8 cellular contexts compared by ENCODE assay signal in the genomic region with DNA sequence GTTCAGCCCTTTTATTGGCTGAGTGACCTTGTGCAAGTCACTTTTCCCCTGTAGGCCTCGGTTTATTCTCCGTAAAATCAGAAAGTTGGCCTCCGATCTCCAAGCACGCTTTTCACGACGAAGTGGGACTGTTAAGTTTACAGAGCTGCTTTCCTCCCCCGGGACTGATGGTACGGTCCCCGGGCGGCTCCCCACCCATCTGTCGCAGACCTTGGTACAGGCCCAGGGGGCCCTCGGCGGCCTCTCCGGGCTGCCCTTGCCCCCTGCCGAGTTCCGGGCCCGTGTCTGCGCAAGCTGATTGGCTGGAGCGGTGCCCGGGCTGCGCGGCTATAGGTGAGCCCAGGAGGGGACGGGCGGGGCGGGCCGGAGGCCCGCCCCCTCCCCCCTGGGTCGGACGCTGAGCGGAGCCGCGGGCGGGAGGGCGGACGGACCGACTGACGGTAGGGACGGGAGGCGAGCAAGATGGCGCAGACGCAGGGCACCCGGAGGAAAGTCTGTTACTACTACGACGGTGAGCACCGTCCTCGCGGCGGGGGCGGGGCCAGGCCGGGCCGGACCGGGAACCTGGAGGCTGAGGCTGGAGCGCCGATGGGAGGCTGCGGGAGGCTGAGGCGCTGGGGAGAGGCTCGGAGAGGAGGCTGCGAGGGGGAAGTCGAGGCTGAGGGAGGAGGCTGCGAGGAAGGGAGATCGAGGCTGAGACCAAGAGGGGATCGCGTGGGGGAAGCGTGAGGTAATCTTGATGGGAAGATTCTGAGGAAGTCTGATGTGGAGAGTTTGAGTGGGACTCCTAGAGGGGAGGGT. TPM values are rescaled to one million over a fixed set of nuclear protein-coding genes. Genes with fewer than 3 reads are reported as not detected.
DNase-seq lines count a peak whose midpoint lies in the region; ATAC-seq, FAIRE-seq and TF ChIP-seq lines count a peak whose summit lies in the region.

A gene (plus strand): TSS at position 376 of the 801 bp plus-strand sequence. CDS start 87 bp downstream, at position 463.

- peak within 1 kb of the TSS; percentile 88 for H3K9ac ChIP-seq in Loucy (ENCODE audit: low read depth, low read length, poor library complexity, severe bottlenecking)

- no peaks in the 10 kb centered on the region for H3K9me2 ChIP-seq in Loucy (replicated peaks; ENCODE audit: low read depth, low read length)

- H3K4me1 Mint-ChIP-seq in activated T-helper 2 cell treated with anti-CD3 and anti-CD28 coated beads, Interferon-gamma antibody, Interleukin-2, Interleukin-4, amounts not matched to agents 10 μg/mL and 5 μg/mL and 100 μg/mL, durations not matched to agents 14 hours and 24 hours and 36 hours (ENCODE audit: low read depth), result peaks cover 34% of the 10 kb centered on the region
- peaks cover 37 to 44% of the 10 kb centered on the region in 2 donors for H3K4me1 Mint-ChIP-seq in natural killer cell

- H3K36me3 ChIP-seq in Loucy (ENCODE audit: insufficient read depth, low read length) (no peaks in the 10 kb centered on the region), RWPE2 (ENCODE audit: low read depth) (peaks cover 18% of the 10 kb centered on the region)

- H3K4me3 ChIP-seq in Loucy (ENCODE audit: low read length, poor library complexity, severe bottlenecking), result peak within 1 kb of the TSS; percentile 86
- H3K4me3 ChIP-seq in RWPE2 (ENCODE audit: severe bottlenecking), result peak within 1 kb of the TSS; percentile 92

- H3K9me3 Mint-ChIP-seq in activated T-helper 2 cell treated with anti-CD3 and anti-CD28 coated beads, Interferon-gamma antibody, Interleukin-2, Interleukin-4, amounts not matched to agents 10 μg/mL and 5 μg/mL and 100 μg/mL, durations not matched to agents 14 hours and 24 hours and 36 hours, result no peaks in the 10 kb centered on the region
- no peaks in the 10 kb centered on the region for H3K9me3 Mint-ChIP-seq in natural killer cell

- peak within 1 kb of the TSS; percentile 94 for H3K4me3 Mint-ChIP-seq in activated T-helper 2 cell treated with anti-CD3 and anti-CD28 coated beads, Interferon-gamma antibody, Interleukin-2, Interleukin-4, amounts not matched to agents 10 μg/mL and 5 μg/mL and 100 μg/mL, durations not matched to agents 14 hours and 24 hours and 36 hours (ENCODE audit: low read depth)
- H3K4me3 Mint-ChIP-seq in natural killer cell, result peak within 1 kb of the TSS; percentile 99

- TF ChIP-seq CTCF in Loucy (conservative IDR thresholded peaks at IDR 0.05; ENCODE audit: low read length), result no peak
- TF ChIP-seq CTCF in RWPE2 (IDR thresholded peaks at IDR 0.05; ENCODE audit: poor library complexity, severe bottlenecking), result no peak
- no peak for TF ChIP-seq CTCF in natural killer cell (IDR thresholded peaks at IDR 0.05)

- ATAC-seq in RWPE2 (ENCODE audit: low read depth), result peak; percentile 94
- peak; percentile 96 to 99 (median 97) for ATAC-seq in natural killer cell

- peak within 1 kb of the TSS; percentile 78 for H3K27ac ChIP-seq in RWPE2 (ENCODE audit: poor library complexity, severe bottlenecking)

- H3K4me1 ChIP-seq in Loucy (ENCODE audit: insufficient read depth, low read length, poor library complexity, severe bottlenecking) (peaks cover 46% of the 10 kb centered on the region), RWPE2 (ENCODE audit: insufficient read depth, poor library complexity, severe bottlenecking) (peaks cover 18% of the 10 kb centered on the region)

- no peaks in the 10 kb centered on the region for H3K9me3 ChIP-seq in Loucy (ENCODE audit: insufficient read depth, low read depth, low read length)
- H3K9me3 ChIP-seq in RWPE2 (ENCODE audit: severe bottlenecking), result no peaks in the 10 kb centered on the region

- H3K4me2 ChIP-seq in Loucy (ENCODE audit: low read depth, low read length, poor library complexity, severe bottlenecking), result peak within 1 kb of the TSS; percentile 77

- H3K27me3 ChIP-seq in Loucy (ENCODE audit: insufficient read depth, low read length, poor library complexity, severe bottlenecking), result no peaks in the 10 kb centered on the region
- H3K27me3 ChIP-seq in RWPE2 (ENCODE audit: insufficient read depth, poor library complexity, severe bottlenecking), result no peaks in the 10 kb centered on the region

- H3F3A ChIP-seq in Loucy (ENCODE audit: low read depth), result peaks cover 4% of the 10 kb centered on the region; the same call in 1 of the 2 replicates

- intact Hi-C loops in activated T-helper 2 cell treated with anti-CD3 and anti-CD28 coated beads, Interferon-gamma antibody, Interleukin-2, Interleukin-4, amounts not matched to agents 10 μg/mL and 5 μg/mL and 100 μg/mL, durations not matched to agents 14 hours and 24 hours and 36 hours (cut with micrococcal nuclease), result loop anchor here (2.0 to 5.0 kb wide), 3 partner anchors 37 to 69 kb away; a partner anchor contains a TSS
- intact Hi-C loops in natural killer cell (cut with micrococcal nuclease), result loop anchor here (1.0 to 5.0 kb wide), 4 partner anchors 41 to 360 kb away; a partner anchor contains a TSS

- H3K27ac Mint-ChIP-seq in activated T-helper 2 cell treated with anti-CD3 and anti-CD28 coated beads, Interferon-gamma antibody, Interleukin-2, Interleukin-4, amounts not matched to agents 10 μg/mL and 5 μg/mL and 100 μg/mL, durations not matched to agents 14 hours and 24 hours and 36 hours, result peak within 1 kb of the TSS; percentile 99
- H3K27ac Mint-ChIP-seq in natural killer cell, result peak within 1 kb of the TSS; percentile 97 to 98

- peaks cover 37% of the 10 kb centered on the region for H4K20me1 ChIP-seq in Loucy (ENCODE audit: insufficient read depth, low read length, poor library complexity, severe bottlenecking)

- peak within 1 kb of the TSS; percentile 91 for H2AFZ ChIP-seq in Loucy (ENCODE audit: low read length)

- peak; percentile 97 for DNase-seq in ELF-1 (ENCODE audit: low read depth, low spot score)
- peak; percentile 96 for DNase-seq in H54 (ENCODE audit: insufficient read length, low spot score)
- peak; percentile 96 for DNase-seq in RWPE2 (ENCODE audit: low spot score)
- peak; percentile 96 for DNase-seq in activated T-helper 2 cell treated with anti-CD3 and anti-CD28 coated beads, Interferon-gamma antibody, Interleukin-2, Interleukin-4, amounts not matched to agents 10 μg/mL and 5 μg/mL and 100 μg/mL, durations not matched to agents 14 hours and 24 hours and 36 hours (ENCODE audit: low spot score)
- peak; percentile 76 for DNase-seq in fibroblast of peridontal ligament (ENCODE audit: extremely low read depth)
- peak; percentile 94 for DNase-seq in natural killer cell
- DNase-seq in stimulated activated naive CD4-positive, alpha-beta T cell (lab: John Stamatoyannopoulos, UW), result peak; percentile 90 to 95 (median 94)

- peak; percentile 85 for TF ChIP-seq POLR2A in H54 (IDR thresholded peaks at IDR 0.05; ENCODE audit: low read depth, low read length)

- no peak for FAIRE-seq in H54 (lab: Jason Lieb, UNC)

- peaks cover 36% of the 10 kb centered on the region for H3K36me3 Mint-ChIP-seq in activated T-helper 2 cell treated with anti-CD3 and anti-CD28 coated beads, Interferon-gamma antibody, Interleukin-2, Interleukin-4, amounts not matched to agents 10 μg/mL and 5 μg/mL and 100 μg/mL, durations not matched to agents 14 hours and 24 hours and 36 hours (ENCODE audit: low read depth)
- no peaks in the 10 kb centered on the region for H3K36me3 Mint-ChIP-seq in natural killer cell

- H3K79me2 ChIP-seq in Loucy (ENCODE audit: insufficient read depth, low read length), result peaks cover 50% of the 10 kb centered on the region

- no peaks in the 10 kb centered on the region for H3K27me3 Mint-ChIP-seq in activated T-helper 2 cell treated with anti-CD3 and anti-CD28 coated beads, Interferon-gamma antibody, Interleukin-2, Interleukin-4, amounts not matched to agents 10 μg/mL and 5 μg/mL and 100 μg/mL, durations not matched to agents 14 hours and 24 hours and 36 hours (ENCODE audit: low read depth)
- no peaks in the 10 kb centered on the region for H3K27me3 Mint-ChIP-seq in natural killer cell (ENCODE audit: low read depth in 2 of 2)

RNA-seq across cellular contexts. Expression of the gene that starts here (rescaled TPM):
- total RNA-seq in activated T-helper 2 cell treated with anti-CD3 and anti-CD28 coated beads, Interferon-gamma antibody, Interleukin-2, Interleukin-4, amounts not matched to agents 10 μg/mL and 5 μg/mL and 100 μg/mL, durations not matched to agents 14 hours and 24 hours and 36 hours, result 179 and 195 TPM in 2 replicates
- total RNA-seq in natural killer cell, result 100 to 1,000 TPM; 110 to 133 (median 125) TPM

Comparison
In these comparisons a context has a peak if more than half of its experiments do, and no peak if none do; other contexts are left out.
1. Peak in every context shown above with its lines: DNase-seq, ATAC-seq, H3K4me3 ChIP-seq and H3K27ac ChIP-seq.